In the genomic region with DNA sequence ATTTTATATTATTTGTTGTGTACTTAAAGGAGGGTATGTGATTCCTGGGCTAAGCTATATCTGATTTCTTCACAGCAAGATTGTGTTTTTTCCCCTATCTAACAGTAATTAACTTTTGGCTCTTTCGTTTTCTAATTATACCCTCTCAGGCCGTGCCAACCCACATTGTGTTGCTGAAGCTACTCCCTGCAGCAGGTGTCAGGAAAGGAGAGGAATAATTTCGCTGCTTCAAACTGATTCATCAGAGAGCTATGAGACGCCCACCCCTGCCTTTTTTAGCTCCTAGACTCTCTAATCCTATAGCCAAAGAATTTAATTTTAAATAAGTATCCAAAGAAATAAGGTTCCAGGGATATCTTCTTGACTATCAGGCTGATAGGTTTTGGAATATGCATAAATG, we compare ENCODE assay signal across 15 cellular contexts. TPM values are rescaled to one million over a fixed set of nuclear protein-coding genes. Genes with fewer than 3 reads are reported as not detected.
DNase-seq lines count a peak whose midpoint lies in the region; ATAC-seq and TF ChIP-seq lines count a peak whose summit lies in the region.
"Had no signal": no experiment of that assay in that cellular context is flagged by ENCODE, and none has a peak within 500 bp of the region (broad histone marks: within the 10 kb centered on the region; RNA-seq: fewer than 3 reads in every experiment).

No MANE protein-coding gene starts in this region.

- no peak overlapping the region for H2AK5ac ChIP-seq in neuronal stem cell (ENCODE audit: low read depth, low read length)

- H3K18ac ChIP-seq in neuronal stem cell (ENCODE audit: low read length), result no peak overlapping the region

- no peak overlapping the region for H3K23ac ChIP-seq in neuronal stem cell (ENCODE audit: low read depth, low read length, poor library complexity)

- H2AFZ ChIP-seq in smooth muscle cell (ENCODE audit: low read depth) (no peak overlapping the region), neuronal stem cell (ENCODE audit: low read length) (no peak overlapping the region)

- H3K4me3 ChIP-seq in smooth muscle cell (no peak overlapping the region), neuronal stem cell (ENCODE audit: low read length in 2 of 2) (no peak overlapping the region)
- H3K4me3 ChIP-seq: BLaER1 treated with 17β-estradiol and CSF1 and Interleukin-3, amounts not matched to agents 10 nM and 100 nM; SJSA1 had no signal

- no peak overlapping the region for H3K14ac ChIP-seq in neuronal stem cell (ENCODE audit: low read length)

- H3K27ac ChIP-seq in smooth muscle cell (ENCODE audit: low read depth), result no peak overlapping the region
- no peak overlapping the region for H3K27ac ChIP-seq in neuronal stem cell (replicated peaks; ENCODE audit: low read length)
- H3K27ac ChIP-seq: BLaER1 treated with 17β-estradiol and CSF1 and Interleukin-3, amounts not matched to agents 10 nM and 100 nM; SJSA1 had no signal

- H2BK15ac ChIP-seq in neuronal stem cell (ENCODE audit: low read length), result no peak overlapping the region

- H3K4me1 ChIP-seq in smooth muscle cell (ENCODE audit: low read depth) (peaks cover 19% of the 10 kb centered on the region), neuronal stem cell (ENCODE audit: control insufficient read depth in 2 of 2, insufficient read depth in 1 of 2, low read depth in 1 of 2, low read length in 2 of 2) (no peaks in the 10 kb centered on the region)
- H3K4me1 ChIP-seq: SJSA1 had no signal

- no peak overlapping the region for H2BK5ac ChIP-seq in neuronal stem cell (ENCODE audit: low read length)

- no peak for ATAC-seq in HG03521 (IDR thresholded peaks at IDR 0.05; ENCODE audit: unreplicated experiment)

- intact Hi-C loops in head of caudate nucleus (cut with DNase I), result no loop called here

- H3K79me1 ChIP-seq in neuronal stem cell (ENCODE audit: low read depth, low read length), result no peaks in the 10 kb centered on the region

- no peak overlapping the region for H3K9ac ChIP-seq in smooth muscle cell (ENCODE audit: low read depth)
- no peak overlapping the region for H3K9ac ChIP-seq in neuronal stem cell (ENCODE audit: low read depth, low read length, poor library complexity)
- H3K9ac ChIP-seq: BLaER1 treated with 17β-estradiol and CSF1 and Interleukin-3, amounts not matched to agents 10 nM and 100 nM had no signal

- H4K8ac ChIP-seq in neuronal stem cell (ENCODE audit: low read depth, low read length), result no peak overlapping the region

- WGBS in smooth muscle cell (ENCODE audit: low lambda C conversion rate), result 72% methylated on average over 4 of the region's 4 CpGs
- WGBS in neuronal stem cell (ENCODE audit: extremely low coverage in 2 of 2, insufficient read length in 2 of 2, insufficient replicate concordance in 1 of 2), 2 donors, result no CpG with 5 or more reads among the region's 4 CpGs

- H3K79me2 ChIP-seq in smooth muscle cell (ENCODE audit: low read depth), result no peaks in the 10 kb centered on the region

- H3K4me2 ChIP-seq in smooth muscle cell, result no peak overlapping the region
- H3K4me2 ChIP-seq in neuronal stem cell (ENCODE audit: insufficient read depth, low read length, poor library complexity, severe bottlenecking), result no peak overlapping the region
- H3K4me2 ChIP-seq: BLaER1 treated with 17β-estradiol and CSF1 and Interleukin-3, amounts not matched to agents 10 nM and 100 nM had no signal

- H3K27me3 ChIP-seq in smooth muscle cell (ENCODE audit: low read depth), result no peaks in the 10 kb centered on the region
- H3K27me3 ChIP-seq in neuronal stem cell (ENCODE audit: control insufficient read depth in 3 of 3, insufficient read depth in 3 of 3, low read depth in 1 of 3, low read length in 3 of 3), result no peaks in the 10 kb centered on the region
- H3K27me3 ChIP-seq: BLaER1 treated with 17β-estradiol and CSF1 and Interleukin-3, amounts not matched to agents 10 nM and 100 nM; SJSA1 had no signal

- H4K20me1 ChIP-seq in smooth muscle cell (ENCODE audit: low read depth), result no peaks in the 10 kb centered on the region
- H4K20me1 ChIP-seq: BLaER1 treated with 17β-estradiol and CSF1 and Interleukin-3, amounts not matched to agents 10 nM and 100 nM had no signal

- no peak overlapping the region for H3K4ac ChIP-seq in neuronal stem cell (ENCODE audit: low read length)

- TF ChIP-seq CTCF in smooth muscle cell (IDR thresholded peaks at IDR 0.05; ENCODE audit: borderline replicate concordance, insufficient read depth, poor library complexity, severe bottlenecking), result no peak

- H3F3A ChIP-seq in smooth muscle cell (ENCODE audit: low read depth), result no peaks in the 10 kb centered on the region

- no peak overlapping the region for H2BK12ac ChIP-seq in neuronal stem cell (ENCODE audit: low read length)

- DNase-seq in Ammon's horn (ENCODE audit: low spot score) (peak; percentile 52), NCI-H226 (peak; percentile 24), head of caudate nucleus (peak in 22 of 42 donors; percentile 25 to 88 (median 60)), myocyte (ENCODE audit: low read depth) (peak; percentile 87), NCI-H2029 (lab: John Stamatoyannopoulos, UW) (no peak), smooth muscle cell (lab: John Stamatoyannopoulos, UW; ENCODE audit: unreplicated experiment) (no peak), neuronal stem cell (ENCODE audit: low spot score) (no peak)
- DNase-seq: 8988T, DMS 273 treated with DMSO at 0.1 percent for 48 hours, KG1, NCI-H146, NCI-H748 treated with DMSO at 0.1 percent for 48 hours had no signal

- no peak overlapping the region for H2BK120ac ChIP-seq in neuronal stem cell (ENCODE audit: low read depth, low read length)

- H3K9me3 ChIP-seq in smooth muscle cell (replicated peaks; ENCODE audit: low read depth) (no peaks in the 10 kb centered on the region), neuronal stem cell (replicated peaks in 1 of 2; ENCODE audit: control insufficient read depth in 2 of 2, insufficient read depth in 1 of 2, low read depth in 1 of 2, low read length in 2 of 2) (no peaks in the 10 kb centered on the region)
- H3K9me3 ChIP-seq: BLaER1 treated with 17β-estradiol and CSF1 and Interleukin-3, amounts not matched to agents 10 nM and 100 nM; SJSA1 had no signal

- no peaks in the 10 kb centered on the region for H3K36me3 ChIP-seq in smooth muscle cell (ENCODE audit: low read depth)
- H3K36me3 ChIP-seq in neuronal stem cell (replicated peaks in 1 of 2; ENCODE audit: control insufficient read depth in 2 of 2, insufficient read depth in 2 of 2, low read length in 2 of 2), result peaks cover 25 to 98% of the 10 kb centered on the region in 2 donors
- H3K36me3 ChIP-seq: SJSA1 had no signal

- no peak overlapping the region for H4K91ac ChIP-seq in neuronal stem cell (ENCODE audit: low read depth, low read length, poor library complexity)

RNA-seq across cellular contexts. Expression of a gene that starts 3.8 kb away (rescaled TPM):
- total RNA-seq in myocyte (205 and 311 TPM in 2 replicates), smooth muscle cell (2.8 and 4.2 TPM in 2 replicates)
- polyA plus RNA-seq in myocyte (2012), result 48.3 TPM
- 1.6 and 1.7 TPM in 2 replicates for polyA plus RNA-seq in smooth muscle cell
- 4.7 TPM for polyA plus RNA-seq in neuronal stem cell (2013, experiment 1 of 2)
- polyA plus RNA-seq in neuronal stem cell (2013, experiment 2 of 2), result 4.9 TPM

Comparison
In these comparisons a context has a peak if more than half of its experiments do, and no peak if none do; other contexts are left out.
1. DNase-seq: peak in Ammon's horn (single experiment), NCI-H226 (single experiment), head of caudate nucleus (22 of 42) and myocyte (single experiment); none in NCI-H2029 (single experiment), smooth muscle cell (single experiment) and neuronal stem cell (single experiment).
2. RNA of a gene that starts 3.8 kb away (total RNA-seq): 205 to 311 TPM in myocyte; 2.8 to 4.2 TPM in smooth muscle cell; every median in the first group is over 10 times any median in the second.